In the genomic region with DNA sequence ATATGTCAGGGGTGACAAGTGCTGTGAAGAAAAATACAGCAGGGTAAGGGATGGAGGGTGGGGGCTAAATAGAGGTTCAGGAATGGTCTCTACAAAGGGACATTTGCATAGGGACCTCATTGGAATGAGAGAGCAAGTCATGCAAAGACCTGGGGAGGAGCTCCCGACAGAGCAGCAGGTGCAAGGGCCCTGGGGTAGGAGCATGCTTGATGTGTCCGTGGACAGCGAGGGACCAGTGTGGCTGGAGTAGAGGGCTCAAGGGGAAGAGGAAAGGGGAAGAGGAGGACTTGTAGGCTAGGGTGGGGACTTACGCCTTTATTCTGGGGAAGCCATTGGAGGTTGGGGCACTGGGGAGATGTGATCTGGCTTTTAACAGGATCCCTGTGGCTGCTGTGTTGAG, we compare ENCODE assay signal across 1 cellular context.
TF ChIP-seq lines count a peak whose summit lies in the region.

No MANE protein-coding gene starts in this region.

TF ChIP-seq in HCT116, 20 proteins besides CTCF, POLR2A, EP300 and RAD21 (continued from another document):
- TF ChIP-seq, protein P1, sequence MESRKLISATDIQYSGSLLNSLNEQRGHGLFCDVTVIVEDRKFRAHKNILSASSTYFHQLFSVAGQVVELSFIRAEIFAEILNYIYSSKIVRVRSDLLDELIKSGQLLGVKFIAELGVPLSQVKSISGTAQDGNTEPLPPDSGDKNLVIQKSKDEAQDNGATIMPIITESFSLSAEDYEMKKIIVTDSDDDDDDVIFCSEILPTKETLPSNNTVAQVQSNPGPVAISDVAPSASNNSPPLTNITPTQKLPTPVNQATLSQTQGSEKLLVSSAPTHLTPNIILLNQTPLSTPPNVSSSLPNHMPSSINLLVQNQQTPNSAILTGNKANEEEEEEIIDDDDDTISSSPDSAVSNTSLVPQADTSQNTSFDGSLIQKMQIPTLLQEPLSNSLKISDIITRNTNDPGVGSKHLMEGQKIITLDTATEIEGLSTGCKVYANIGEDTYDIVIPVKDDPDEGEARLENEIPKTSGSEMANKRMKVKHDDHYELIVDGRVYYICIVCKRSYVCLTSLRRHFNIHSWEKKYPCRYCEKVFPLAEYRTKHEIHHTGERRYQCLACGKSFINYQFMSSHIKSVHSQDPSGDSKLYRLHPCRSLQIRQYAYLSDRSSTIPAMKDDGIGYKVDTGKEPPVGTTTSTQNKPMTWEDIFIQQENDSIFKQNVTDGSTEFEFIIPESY (IDR thresholded peaks at IDR 0.05; ENCODE audit: extremely low read depth, insufficient replicate concordance, low read length) = no peak
- TF ChIP-seq TCF7L2 (IDR thresholded peaks at IDR 0.05; ENCODE audit: borderline replicate concordance, extremely low read depth, insufficient read depth, insufficient read length) (no peak), SRF (IDR thresholded peaks at IDR 0.05; ENCODE audit: low read depth) (no peak), EZH2phosphoT487 (IDR thresholded peaks at IDR 0.05; ENCODE audit: borderline replicate concordance) (no peak), EGR1 (IDR thresholded peaks at IDR 0.05; ENCODE audit: low read depth) (no peak), SIN3A (IDR thresholded peaks at IDR 0.05; ENCODE audit: low read depth) (no peak), ZFX (IDR thresholded peaks at IDR 0.05) (no peak), ELF1 (IDR thresholded peaks at IDR 0.05; ENCODE audit: borderline replicate concordance, low read depth) (no peak), ZNF274 (IDR thresholded peaks at IDR 0.05; ENCODE audit: low read depth, low read length) (no peak), POLR2AphosphoS5 (IDR thresholded peaks at IDR 0.05; ENCODE audit: low read depth, low read length) (no peak)
- TF ChIP-seq, protein P2, sequence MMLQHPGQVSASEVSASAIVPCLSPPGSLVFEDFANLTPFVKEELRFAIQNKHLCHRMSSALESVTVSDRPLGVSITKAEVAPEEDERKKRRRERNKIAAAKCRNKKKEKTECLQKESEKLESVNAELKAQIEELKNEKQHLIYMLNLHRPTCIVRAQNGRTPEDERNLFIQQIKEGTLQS (IDR thresholded peaks at IDR 0.05) = no peak
- TF ChIP-seq, protein P3, sequence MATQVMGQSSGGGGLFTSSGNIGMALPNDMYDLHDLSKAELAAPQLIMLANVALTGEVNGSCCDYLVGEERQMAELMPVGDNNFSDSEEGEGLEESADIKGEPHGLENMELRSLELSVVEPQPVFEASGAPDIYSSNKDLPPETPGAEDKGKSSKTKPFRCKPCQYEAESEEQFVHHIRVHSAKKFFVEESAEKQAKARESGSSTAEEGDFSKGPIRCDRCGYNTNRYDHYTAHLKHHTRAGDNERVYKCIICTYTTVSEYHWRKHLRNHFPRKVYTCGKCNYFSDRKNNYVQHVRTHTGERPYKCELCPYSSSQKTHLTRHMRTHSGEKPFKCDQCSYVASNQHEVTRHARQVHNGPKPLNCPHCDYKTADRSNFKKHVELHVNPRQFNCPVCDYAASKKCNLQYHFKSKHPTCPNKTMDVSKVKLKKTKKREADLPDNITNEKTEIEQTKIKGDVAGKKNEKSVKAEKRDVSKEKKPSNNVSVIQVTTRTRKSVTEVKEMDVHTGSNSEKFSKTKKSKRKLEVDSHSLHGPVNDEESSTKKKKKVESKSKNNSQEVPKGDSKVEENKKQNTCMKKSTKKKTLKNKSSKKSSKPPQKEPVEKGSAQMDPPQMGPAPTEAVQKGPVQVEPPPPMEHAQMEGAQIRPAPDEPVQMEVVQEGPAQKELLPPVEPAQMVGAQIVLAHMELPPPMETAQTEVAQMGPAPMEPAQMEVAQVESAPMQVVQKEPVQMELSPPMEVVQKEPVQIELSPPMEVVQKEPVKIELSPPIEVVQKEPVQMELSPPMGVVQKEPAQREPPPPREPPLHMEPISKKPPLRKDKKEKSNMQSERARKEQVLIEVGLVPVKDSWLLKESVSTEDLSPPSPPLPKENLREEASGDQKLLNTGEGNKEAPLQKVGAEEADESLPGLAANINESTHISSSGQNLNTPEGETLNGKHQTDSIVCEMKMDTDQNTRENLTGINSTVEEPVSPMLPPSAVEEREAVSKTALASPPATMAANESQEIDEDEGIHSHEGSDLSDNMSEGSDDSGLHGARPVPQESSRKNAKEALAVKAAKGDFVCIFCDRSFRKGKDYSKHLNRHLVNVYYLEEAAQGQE (IDR thresholded peaks at IDR 0.05; ENCODE audit: low read depth) = no peak
TF ChIP-seq in HCT116: peak in this region for 0.
